Comparison of ENCODE assay signal across 15 cellular contexts in genomic region chr19:13633522-13633922, GRCh38.
"Had no signal": no experiment of that assay in that cellular context is flagged by ENCODE, and none has a peak within 500 bp of the region (broad histone marks: within the 10 kb centered on the region; RNA-seq: fewer than 3 reads in every experiment).

No MANE protein-coding gene starts in this region.

- H3K27me3 ChIP-seq: ascending aorta, cardiac muscle cell had no signal

- FAIRE-seq: frontal cortex, kidney had no signal

- H3K9me3 ChIP-seq: ascending aorta had no signal

- H3K4me1 ChIP-seq: ascending aorta, heart right ventricle had no signal

- H3K4me3 ChIP-seq: ascending aorta, cardiac muscle cell, heart right ventricle had no signal

- H3K27ac Mint-ChIP-seq: activated CD8-positive, alpha-beta T cell treated with anti-CD3 and anti-CD28 coated beads for 36 hours; naive thymus-derived CD4-positive, alpha-beta T cell; stimulated activated naive CD8-positive, alpha-beta T cell treated with anti-CD3 and anti-CD28 coated beads, Interleukin-15, Interleukin-2, amounts not matched to agents 100 ng/mL and 50 ng/mL, for 24 hours had no signal

- DNase-seq: activated CD8-positive, alpha-beta memory T cell treated with anti-CD3 and anti-CD28 coated beads, Interleukin-2, amount 50 U/mL, for 4 hours; activated CD8-positive, alpha-beta T cell treated with anti-CD3 and anti-CD28 coated beads for 36 hours; heart right ventricle; kidney; left ventricle myocardium superior; naive thymus-derived CD4-positive, alpha-beta T cell; occipital lobe; stimulated activated CD4-positive, alpha-beta T cell treated with anti-CD3 and anti-CD28 coated beads, Interleukin-4, amount 100 ng/mL, for 1 hour; stimulated activated CD8-positive, alpha-beta memory T cell treated with anti-CD3 and anti-CD28 coated beads, Interleukin-4, amount 100 ng/mL, for 48 hours; SW 1271; T-helper 9 cell had no signal

- H3K36me3 Mint-ChIP-seq: naive thymus-derived CD4-positive, alpha-beta T cell had no signal

- H3K9me3 Mint-ChIP-seq: activated CD8-positive, alpha-beta T cell treated with anti-CD3 and anti-CD28 coated beads for 36 hours; stimulated activated naive CD8-positive, alpha-beta T cell treated with anti-CD3 and anti-CD28 coated beads, Interleukin-15, Interleukin-2, amounts not matched to agents 100 ng/mL and 50 ng/mL, for 24 hours had no signal

- H3K27ac ChIP-seq: ascending aorta, cardiac muscle cell, heart right ventricle had no signal

- ATAC-seq: activated CD8-positive, alpha-beta T cell treated with anti-CD3 and anti-CD28 coated beads for 36 hours; heart right ventricle; left ventricle myocardium superior; naive thymus-derived CD4-positive, alpha-beta T cell had no signal

- H3K36me3 ChIP-seq: ascending aorta, cardiac muscle cell, heart right ventricle had no signal

- H3K4me3 Mint-ChIP-seq: activated CD8-positive, alpha-beta T cell treated with anti-CD3 and anti-CD28 coated beads for 36 hours; naive thymus-derived CD4-positive, alpha-beta T cell; stimulated activated naive CD8-positive, alpha-beta T cell treated with anti-CD3 and anti-CD28 coated beads, Interleukin-15, Interleukin-2, amounts not matched to agents 100 ng/mL and 50 ng/mL, for 24 hours had no signal
